2 cellular contexts compared by ENCODE assay signal in genomic region chr16:56421976-56422669, GRCh38.
TF ChIP-seq lines count a peak whose summit lies in the region.

No MANE protein-coding gene starts in this region.

TF ChIP-seq in HepG2, 621 proteins besides CTCF, POLR2A, EP300 and RAD21 (continues in another document):
- TF ChIP-seq PHF20 (CRISPR knock-in tag; IDR thresholded peaks at IDR 0.05) (no peak), RARA (CRISPR knock-in tag; IDR thresholded peaks at IDR 0.05) (peak; percentile 67), NR2F6 (IDR thresholded peaks at IDR 0.05) (peak; percentile 69), NR2F6 (CRISPR knock-in tag; IDR thresholded peaks at IDR 0.05) (peak; percentile 76), ATF2 (CRISPR knock-in tag; IDR thresholded peaks at IDR 0.05) (peak; percentile 62; the same call in 1 of the 2 replicates), CREB1 (IDR thresholded peaks at IDR 0.05) (no peak), CREB1 (CRISPR knock-in tag; IDR thresholded peaks at IDR 0.05) (peak; percentile 57), ZNF281 (CRISPR knock-in tag; IDR thresholded peaks at IDR 0.05; ENCODE audit: borderline replicate concordance) (peak; percentile 87), THRA (CRISPR knock-in tag; IDR thresholded peaks at IDR 0.05; ENCODE audit: borderline replicate concordance) (peak; percentile 77; the same call in 1 of the 2 replicates), BCL6 (CRISPR knock-in tag; IDR thresholded peaks at IDR 0.05) (peak; percentile 20; the same call in 1 of the 2 replicates)
- TF ChIP-seq, protein P1, sequence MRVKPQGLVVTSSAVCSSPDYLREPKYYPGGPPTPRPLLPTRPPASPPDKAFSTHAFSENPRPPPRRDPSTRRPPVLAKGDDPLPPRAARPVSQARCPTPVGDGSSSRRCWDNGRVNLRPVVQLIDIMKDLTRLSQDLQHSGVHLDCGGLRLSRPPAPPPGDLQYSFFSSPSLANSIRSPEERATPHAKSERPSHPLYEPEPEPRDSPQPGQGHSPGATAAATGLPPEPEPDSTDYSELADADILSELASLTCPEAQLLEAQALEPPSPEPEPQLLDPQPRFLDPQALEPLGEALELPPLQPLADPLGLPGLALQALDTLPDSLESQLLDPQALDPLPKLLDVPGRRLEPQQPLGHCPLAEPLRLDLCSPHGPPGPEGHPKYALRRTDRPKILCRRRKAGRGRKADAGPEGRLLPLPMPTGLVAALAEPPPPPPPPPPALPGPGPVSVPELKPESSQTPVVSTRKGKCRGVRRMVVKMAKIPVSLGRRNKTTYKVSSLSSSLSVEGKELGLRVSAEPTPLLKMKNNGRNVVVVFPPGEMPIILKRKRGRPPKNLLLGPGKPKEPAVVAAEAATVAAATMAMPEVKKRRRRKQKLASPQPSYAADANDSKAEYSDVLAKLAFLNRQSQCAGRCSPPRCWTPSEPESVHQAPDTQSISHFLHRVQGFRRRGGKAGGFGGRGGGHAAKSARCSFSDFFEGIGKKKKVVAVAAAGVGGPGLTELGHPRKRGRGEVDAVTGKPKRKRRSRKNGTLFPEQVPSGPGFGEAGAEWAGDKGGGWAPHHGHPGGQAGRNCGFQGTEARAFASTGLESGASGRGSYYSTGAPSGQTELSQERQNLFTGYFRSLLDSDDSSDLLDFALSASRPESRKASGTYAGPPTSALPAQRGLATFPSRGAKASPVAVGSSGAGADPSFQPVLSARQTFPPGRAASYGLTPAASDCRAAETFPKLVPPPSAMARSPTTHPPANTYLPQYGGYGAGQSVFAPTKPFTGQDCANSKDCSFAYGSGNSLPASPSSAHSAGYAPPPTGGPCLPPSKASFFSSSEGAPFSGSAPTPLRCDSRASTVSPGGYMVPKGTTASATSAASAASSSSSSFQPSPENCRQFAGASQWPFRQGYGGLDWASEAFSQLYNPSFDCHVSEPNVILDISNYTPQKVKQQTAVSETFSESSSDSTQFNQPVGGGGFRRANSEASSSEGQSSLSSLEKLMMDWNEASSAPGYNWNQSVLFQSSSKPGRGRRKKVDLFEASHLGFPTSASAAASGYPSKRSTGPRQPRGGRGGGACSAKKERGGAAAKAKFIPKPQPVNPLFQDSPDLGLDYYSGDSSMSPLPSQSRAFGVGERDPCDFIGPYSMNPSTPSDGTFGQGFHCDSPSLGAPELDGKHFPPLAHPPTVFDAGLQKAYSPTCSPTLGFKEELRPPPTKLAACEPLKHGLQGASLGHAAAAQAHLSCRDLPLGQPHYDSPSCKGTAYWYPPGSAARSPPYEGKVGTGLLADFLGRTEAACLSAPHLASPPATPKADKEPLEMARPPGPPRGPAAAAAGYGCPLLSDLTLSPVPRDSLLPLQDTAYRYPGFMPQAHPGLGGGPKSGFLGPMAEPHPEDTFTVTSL (CRISPR knock-in tag; IDR thresholded peaks at IDR 0.05; ENCODE audit: borderline replicate concordance): 0 out of 2 replicates have a peak, but pooled peaks have one; percentile 19

TF ChIP-seq in WTC11, 78 proteins besides CTCF, POLR2A, EP300 and RAD21:
- TF ChIP-seq JAZF1 (CRISPR knock-in tag; IDR thresholded peaks at IDR 0.05) (no peak), NFYB (CRISPR knock-in tag; conservative IDR thresholded peaks at IDR 0.05; ENCODE audit: low read depth) (no peak), ZNF396 (CRISPR knock-in tag; IDR thresholded peaks at IDR 0.05; ENCODE audit: borderline replicate concordance) (no peak), ZBTB21 (CRISPR knock-in tag; IDR thresholded peaks at IDR 0.05; ENCODE audit: borderline replicate concordance) (no peak)
